ENCODE assay signal across 10 cellular contexts in genomic region chr12:103852498-103852992, GRCh38. TPM values are rescaled to one million over a fixed set of nuclear protein-coding genes. Genes with fewer than 3 reads are reported as not detected.
A peak's percentile ranks its signal among the peaks of the same experiment; 100 is the strongest.
DNase-seq lines count a peak whose midpoint lies in the region; ATAC-seq, FAIRE-seq and TF ChIP-seq lines count a peak whose summit lies in the region.
"Had no signal": no experiment of that assay in that cellular context is flagged by ENCODE, and none has a peak within 500 bp of the region (broad histone marks: within the 10 kb centered on the region; RNA-seq: fewer than 3 reads in every experiment).

No MANE protein-coding gene starts in this region.

- H3K4me1 Mint-ChIP-seq in stimulated activated effector memory CD8-positive, alpha-beta T cell treated with anti-CD3 and anti-CD28 coated beads, Interleukin-12 subunit alpha, Interleukin-12 subunit beta, amount 100 ng/mL, for 72 hours, result no peaks in the 10 kb centered on the region

- no peaks in the 10 kb centered on the region for H3K36me3 ChIP-seq in GM12878 (ENCODE audit: control insufficient read depth in 2 of 2, insufficient read depth in 2 of 2, low read length in 1 of 2)
- H3K36me3 ChIP-seq: Peyer's patch had no signal

- 0 out of 3 replicates have a peak, but pooled peaks have one; percentile 21 for ATAC-seq in GM12878
- no peak for ATAC-seq in stimulated activated effector memory CD8-positive, alpha-beta T cell treated with anti-CD3 and anti-CD28 coated beads, Interleukin-12 subunit alpha, Interleukin-12 subunit beta, amount 100 ng/mL, for 72 hours
- no peak for ATAC-seq in GM18505 (IDR thresholded peaks at IDR 0.05; ENCODE audit: unreplicated experiment)

- no peaks in the 10 kb centered on the region for H3K79me2 ChIP-seq in GM12878 (ENCODE audit: control insufficient read depth, insufficient read depth, low read length)

- intact Hi-C loops in GM12878 (cut with micrococcal nuclease; ENCODE audit: unreplicated experiment), result no loop called here

- TF ChIP-seq EP300 in GM12878 (IDR thresholded peaks at IDR 0.05; ENCODE audit: borderline replicate concordance in 1 of 2, control insufficient read depth in 1 of 2, low read depth in 2 of 2, low read length in 2 of 2), result no peak

- no peak overlapping the region for H3K27ac ChIP-seq in GM12878 (ENCODE audit: control insufficient read depth, insufficient read depth)
- H3K27ac ChIP-seq: Peyer's patch had no signal

- in situ Hi-C loops in GM12878 (cut with MboI), result no loop called here

- no peaks in the 10 kb centered on the region for H3K9me3 ChIP-seq in GM12878 (replicated peaks; ENCODE audit: control insufficient read depth, insufficient read depth, low read length)
- H3K9me3 ChIP-seq: Peyer's patch had no signal

- no peak overlapping the region for H3K4me2 ChIP-seq in GM12878 (ENCODE audit: control insufficient read depth, insufficient read depth)

- RAD21 ChIA-PET in GM12878 (lab: Charles Lee; ENCODE audit: unreplicated experiment), result no interaction called here

- DNase-seq in GM12891 (ENCODE audit: insufficient read length, low spot score) (no peak), NCI-H2107 treated with DMSO at 0.1 percent for 48 hours (lab: John Stamatoyannopoulos, UW; ENCODE audit: unreplicated experiment) (peak; percentile 90), GM12878 (ENCODE audit: low read depth, low spot score) (no peak), myocyte (ENCODE audit: low read depth) (peak; percentile 47), H54 (ENCODE audit: insufficient read length, low spot score) (no peak), RKO (ENCODE audit: low spot score) (no peak)
- no peak for DNase-seq in stimulated activated effector memory CD8-positive, alpha-beta T cell treated with anti-CD3 and anti-CD28 coated beads, Interleukin-12 subunit alpha, Interleukin-12 subunit beta, amount 100 ng/mL, for 72 hours (ENCODE audit: low spot score in 2 of 2)
- DNase-seq: occipital lobe, Peyer's patch had no signal

- TF ChIP-seq RAD21 in GM12878 (IDR thresholded peaks at IDR 0.05; ENCODE audit: insufficient read depth, low read depth, low read length), result no peak

- no peak overlapping the region for H3K4me3 ChIP-seq in GM12878
- H3K4me3 ChIP-seq: Peyer's patch had no signal

- H4K20me1 ChIP-seq in GM12878 (ENCODE audit: control insufficient read depth, insufficient read depth), result no peaks in the 10 kb centered on the region

- WGBS in GM12878 (ENCODE audit: insufficient coverage, insufficient replicate concordance, low lambda C conversion rate, missing lambda C conversion rate), result 46% methylated on average over 3 of the region's 3 CpGs

- no peak overlapping the region for H3K9ac ChIP-seq in GM12878 (ENCODE audit: control insufficient read depth, insufficient read depth, low read length)

- CTCF ChIA-PET in GM12878 (lab: Yijun Ruan, JAX), result interaction anchor here (2.4 kb wide), 1 partner anchor 18 kb away, joined by 5 read pairs; no protein-coding TSS in a partner anchor

- no peak overlapping the region for H2AFZ ChIP-seq in GM12878 (ENCODE audit: control insufficient read depth, low read depth, low read length)

- no peak overlapping the region for H3K27ac Mint-ChIP-seq in stimulated activated effector memory CD8-positive, alpha-beta T cell treated with anti-CD3 and anti-CD28 coated beads, Interleukin-12 subunit alpha, Interleukin-12 subunit beta, amount 100 ng/mL, for 72 hours

- H3K36me3 Mint-ChIP-seq in stimulated activated effector memory CD8-positive, alpha-beta T cell treated with anti-CD3 and anti-CD28 coated beads, Interleukin-12 subunit alpha, Interleukin-12 subunit beta, amount 100 ng/mL, for 72 hours, result no peaks in the 10 kb centered on the region

- H3K27me3 ChIP-seq in GM12878 (replicated peaks in 1 of 2; ENCODE audit: control insufficient read depth in 2 of 2, insufficient read depth in 2 of 2, low read length in 1 of 2), result no peaks in the 10 kb centered on the region
- H3K27me3 ChIP-seq: Peyer's patch had no signal

- no peak for TF ChIP-seq CTCF in GM12878 (IDR thresholded peaks at IDR 0.05 in 2 of 3, conservative IDR thresholded peaks at IDR 0.05 in 1 of 3; ENCODE audit: control insufficient read depth in 2 of 3, extremely low read depth in 1 of 3, insufficient read depth in 1 of 3, low read depth in 3 of 3, low read length in 3 of 3)

- SMC1A ChIA-PET in GM12878 (lab: Charles Lee; ENCODE audit: uncharacterized antibody, unreplicated experiment), result interaction anchor here (1.5 kb wide), 1 partner anchor 35 kb away, joined by 4 read pairs; no protein-coding TSS in a partner anchor

- no TSS peak for BruUV-seq in GM12878 (replicated peaks; lab: Mats Ljungman, UMichigan)

- FAIRE-seq in GM12891 (lab: Jason Lieb, UNC), result peak; percentile 28
- no peak for FAIRE-seq in GM12878 (lab: Jason Lieb, UNC)
- no peak for FAIRE-seq in H54 (lab: Jason Lieb, UNC)

- POLR2A ChIA-PET in GM12878 (lab: Charles Lee), result no interaction called here

- H3K9me3 Mint-ChIP-seq in stimulated activated effector memory CD8-positive, alpha-beta T cell treated with anti-CD3 and anti-CD28 coated beads, Interleukin-12 subunit alpha, Interleukin-12 subunit beta, amount 100 ng/mL, for 72 hours, result no peaks in the 10 kb centered on the region

- H3K4me3 Mint-ChIP-seq in stimulated activated effector memory CD8-positive, alpha-beta T cell treated with anti-CD3 and anti-CD28 coated beads, Interleukin-12 subunit alpha, Interleukin-12 subunit beta, amount 100 ng/mL, for 72 hours, result no peak overlapping the region

- no peaks in the 10 kb centered on the region for H3K4me1 ChIP-seq in GM12878 (ENCODE audit: control insufficient read depth, insufficient read depth, low read length)

- TF ChIP-seq POLR2A in GM12891 (IDR thresholded peaks at IDR 0.05; ENCODE audit: low read depth, low read length) (no peak), GM12878 (IDR thresholded peaks at IDR 0.05; ENCODE audit: low read depth, low read length) (no peak), H54 (IDR thresholded peaks at IDR 0.05; ENCODE audit: low read depth, low read length) (no peak), GM18505 (IDR thresholded peaks at IDR 0.05; ENCODE audit: borderline replicate concordance, extremely low read depth, insufficient read depth, insufficient read length) (no peak)

TF ChIP-seq in GM12891, 5 proteins besides CTCF, POLR2A, EP300 and RAD21:
- TF ChIP-seq POLR2AphosphoS5 (IDR thresholded peaks at IDR 0.05; ENCODE audit: low read depth, low read length) (no peak), PAX5 (IDR thresholded peaks at IDR 0.05; ENCODE audit: insufficient read depth, low read length, severe bottlenecking) (no peak), SPI1 (IDR thresholded peaks at IDR 0.05; ENCODE audit: low read depth, low read length) (no peak), POU2F2 (IDR thresholded peaks at IDR 0.05; ENCODE audit: low read depth, low read length) (no peak), TAF1 (IDR thresholded peaks at IDR 0.05; ENCODE audit: low read depth, low read length) (no peak)
TF ChIP-seq in GM12891: peak in this region for 0.

TF ChIP-seq in GM12878, 131 proteins besides CTCF, POLR2A, EP300 and RAD21:
- TF ChIP-seq PKNOX1 (IDR thresholded peaks at IDR 0.05) (peak; percentile 11; the same call in 1 of the 2 replicates), NFIC (IDR thresholded peaks at IDR 0.05; ENCODE audit: low read depth, low read length) (no peak)

RNA-seq across cellular contexts. Expression of gene NT5DC3, which starts 11.5 kb away (rescaled TPM):
- 1.4 TPM for polyA plus RNA-seq in GM12891 (2012; ENCODE audit: low read depth, missing spikeins)
- total RNA-seq in GM12878 (2013; cell fraction: nucleolus; rRNA removed), result 13.1 and 16.1 TPM in 2 replicates
- total RNA-seq in GM12878 (2014; rRNA removed) (8.1 and 9.8 TPM in 2 replicates), GM12878 (2014; rRNA removed; fragmentation: Illumina TruSeq; extraction: Trizol) (7.3 and 8.2 TPM in 2 replicates), GM12878 (2021) (10.0 and 10.1 TPM in 2 replicates), myocyte (9.7 and 10.0 TPM in 2 replicates)
- polyA plus RNA-seq in GM12878 (2011; ENCODE audit: low read depth), result 2.4 TPM
- polyA plus RNA-seq in GM12878 (2011; rRNA removed) (2.5 and 2.6 TPM in 2 replicates), GM12878 (2014; fragmentation: Illumina TruSeq; extraction: Trizol) (4.2 and 5.2 TPM in 2 replicates), GM12878 (2014; fragmentation: Nextera tagmentation; extraction: Ambion mirVana) (10 to 100 TPM in 1 of 2 experiments, 1 to 10 TPM in 1; 2.0 to 12.4 TPM), GM12878 (2014; rRNA removed) (5.1 and 5.4 TPM in 2 replicates), GM12878 (2016; fragmentation: Nextera tagmentation; extraction: Ambion mirVana) (1 to 10 TPM; 4.8 to 6.6 TPM)
- 2.2 and 2.8 TPM in 2 replicates for polyA plus RNA-seq in GM12878 (2011; cell fraction: cytosol; rRNA removed)
- 2.7 and 3.3 TPM in 2 replicates for polyA plus RNA-seq in GM12878 (2011; cell fraction: nucleus; rRNA removed)
- 1.8 and 2.5 TPM in 2 replicates for polyA plus RNA-seq in GM12878 (2012)
- polyA minus RNA-seq in GM12878 (2011; rRNA and poly(A)+ RNA removed), result 7.1 and 8.9 TPM in 2 replicates
- 2.3 and 3.7 TPM in 2 replicates for polyA minus RNA-seq in GM12878 (2011; cell fraction: cytosol; rRNA and poly(A)+ RNA removed)
- polyA minus RNA-seq in GM12878 (2011; cell fraction: nucleus; rRNA and poly(A)+ RNA removed), result 2.5 and 4.0 TPM in 2 replicates
- 8.3 TPM for polyA plus RNA-seq in myocyte (2012)

Comparison
In these comparisons a context has a peak if more than half of its experiments do, and no peak if none do; other contexts are left out.
1. DNase-seq: peak in NCI-H2107 treated with DMSO at 0.1 percent for 48 hours (single experiment) and myocyte (single experiment); none in GM12891 (single experiment), GM12878 (single experiment), H54 (single experiment), RKO (single experiment) and stimulated activated effector memory CD8-positive, alpha-beta T cell treated with anti-CD3 and anti-CD28 coated beads, Interleukin-12 subunit alpha, Interleukin-12 subunit beta, amount 100 ng/mL, for 72 hours (0 of 2).